In genomic region chr16:12803203-12804093, GRCh38 we compare ENCODE assay signal across 8 cellular contexts. TPM values are rescaled to one million over a fixed set of nuclear protein-coding genes. Genes with fewer than 3 reads are reported as not detected.
DNase-seq lines count a peak whose midpoint lies in the region; ATAC-seq and TF ChIP-seq lines count a peak whose summit lies in the region.

Gene CPPED1 (minus strand): TSS chr16:12803887. CDS start chr16:12803776, 111 bp downstream.

- no peaks in the 10 kb centered on the region for H3K9me3 ChIP-seq in GM23248 (ENCODE audit: low read depth)

- H3K79me2 ChIP-seq in GM23248 (ENCODE audit: insufficient read depth): peaks cover 41% of the 10 kb centered on the region

- peaks cover 26% of the 10 kb centered on the region for H3F3A ChIP-seq in GM23248 (ENCODE audit: insufficient read depth)

- H4K20me1 ChIP-seq in GM23248 (ENCODE audit: insufficient read depth): no peaks in the 10 kb centered on the region

- H3K4me3 ChIP-seq in GM23248 (peak within 1 kb of the TSS; percentile 99), fibroblast of villous mesenchyme (ENCODE audit: low read depth, low read length) (peak within 1 kb of the TSS; percentile 72)

- WGBS in GM23248 (ENCODE audit: low coverage in 1 of 2, low lambda C conversion rate in 2 of 2, missing lambda C conversion rate in 2 of 2), 2 experiments: 3 to 5% methylated on average over 45 to 47 of the region's 56 CpGs

- H3K9ac ChIP-seq in GM23248: peak within 1 kb of the TSS; percentile 86

- peaks cover 18% of the 10 kb centered on the region for H3K4me1 Mint-ChIP-seq in neural crest cell
- peaks cover 51% of the 10 kb centered on the region for H3K4me1 Mint-ChIP-seq in stimulated activated naive CD8-positive, alpha-beta T cell treated with anti-CD3 and anti-CD28 coated beads, Interleukin-15, amount 100 ng/mL, for 72 hours

- peaks cover 26% of the 10 kb centered on the region for H3K4me1 ChIP-seq in GM23248 (ENCODE audit: insufficient read depth)

- H3K9me2 ChIP-seq in GM23248 (ENCODE audit: insufficient read depth): no peaks in the 10 kb centered on the region

- in situ Hi-C loops in GM23248 (cut with MboI): loop anchor here (10.0 to 25.0 kb wide), 3 partner anchors 229 to 709 kb away; no protein-coding TSS in a partner anchor

- no peaks in the 10 kb centered on the region for H3K36me3 ChIP-seq in GM23248 (ENCODE audit: low read depth)

- no peaks in the 10 kb centered on the region for H3K27me3 ChIP-seq in GM23248 (replicated peaks; ENCODE audit: insufficient read depth)

- TF ChIP-seq CTCF in fibroblast of villous mesenchyme (IDR thresholded peaks at IDR 0.05; ENCODE audit: insufficient read depth, low read depth, low read length) (no peak), neural crest cell (conservative IDR thresholded peaks at IDR 0.05) (no peak)

- peak within 1 kb of the TSS; percentile 91 for H3K4me3 Mint-ChIP-seq in neural crest cell
- peak within 1 kb of the TSS; percentile 94 to 95 for H3K4me3 Mint-ChIP-seq in stimulated activated naive CD8-positive, alpha-beta T cell treated with anti-CD3 and anti-CD28 coated beads, Interleukin-15, amount 100 ng/mL, for 72 hours

- no peaks in the 10 kb centered on the region for H3K36me3 Mint-ChIP-seq in neural crest cell (ENCODE audit: low read depth)

- DNase-seq in EH (ENCODE audit: low read depth) (peak; percentile 92), GM23248 (peak; percentile 98), LHCN-M2 (ENCODE audit: low read depth) (peak; percentile 93), SIG-M5 (lab: John Stamatoyannopoulos, UW) (peak; percentile 23), activated gamma-delta T cell treated with Interleukin-2 at 50 U/mL for 16 hours (peak; percentile 84), fibroblast of villous mesenchyme (ENCODE audit: low read depth) (peak; percentile 93), neural crest cell (ENCODE audit: low read depth, low spot score) (peak; percentile 77)
- DNase-seq in stimulated activated naive CD8-positive, alpha-beta T cell treated with anti-CD3 and anti-CD28 coated beads, Interleukin-15, amount 100 ng/mL, for 72 hours: peak; percentile 97 to 98

- peak within 1 kb of the TSS; percentile 85 for H3K4me2 ChIP-seq in GM23248 (ENCODE audit: unreplicated experiment)

- peak within 1 kb of the TSS; percentile 93 for H3K27ac ChIP-seq in GM23248

- H3K27ac Mint-ChIP-seq in neural crest cell (ENCODE audit: unreplicated experiment): peak within 1 kb of the TSS; percentile 39
- peak within 1 kb of the TSS; percentile 96 to 97 for H3K27ac Mint-ChIP-seq in stimulated activated naive CD8-positive, alpha-beta T cell treated with anti-CD3 and anti-CD28 coated beads, Interleukin-15, amount 100 ng/mL, for 72 hours

- no peaks in the 10 kb centered on the region for H3K27me3 Mint-ChIP-seq in neural crest cell (ENCODE audit: low read depth)
- H3K27me3 Mint-ChIP-seq in stimulated activated naive CD8-positive, alpha-beta T cell treated with anti-CD3 and anti-CD28 coated beads, Interleukin-15, amount 100 ng/mL, for 72 hours: no peaks in the 10 kb centered on the region

- peak; percentile 97 for ATAC-seq in stimulated activated naive CD8-positive, alpha-beta T cell treated with anti-CD3 and anti-CD28 coated beads, Interleukin-15, amount 100 ng/mL, for 72 hours

- H2AFZ ChIP-seq in GM23248: peak within 1 kb of the TSS; percentile 91

- no peaks in the 10 kb centered on the region for H3K9me3 Mint-ChIP-seq in neural crest cell
- H3K9me3 Mint-ChIP-seq in stimulated activated naive CD8-positive, alpha-beta T cell treated with anti-CD3 and anti-CD28 coated beads, Interleukin-15, amount 100 ng/mL, for 72 hours: no peaks in the 10 kb centered on the region

RNA-seq across cellular contexts. Expression of gene CPPED1, which starts in this region (rescaled TPM):
- 11.7 and 38.4 TPM in 2 replicates for total RNA-seq in GM23248 (2014; rRNA removed; shearing (Covaris generic))
- polyA plus RNA-seq in GM23248 (2016; fragmentation: Nextera tagmentation; extraction: Ambion mirVana): 39.1 TPM in 2 replicates
- total RNA-seq in LHCN-M2 (2014; rRNA removed) (20.7 and 27.5 TPM in 2 replicates), fibroblast of villous mesenchyme (13.8 and 14.5 TPM in 2 replicates), neural crest cell (6.9 and 7.6 TPM in 2 replicates)
- 37.5 TPM for polyA plus RNA-seq in LHCN-M2 (2012)

Comparison
In these comparisons a context has a peak if more than half of its experiments do, and no peak if none do; other contexts are left out.
1. Peak in every context shown above with its lines: DNase-seq, ATAC-seq, H3K4me3 ChIP-seq and H3K27ac ChIP-seq.
2. DNase-seq: peak in every context shown above with its lines; median percentile 98 in GM23248; 98 in stimulated activated naive CD8-positive, alpha-beta T cell treated with anti-CD3 and anti-CD28 coated beads, Interleukin-15, amount 100 ng/mL, for 72 hours; 93 in LHCN-M2; 93 in fibroblast of villous mesenchyme; 92 in EH; 84 in activated gamma-delta T cell treated with Interleukin-2 at 50 U/mL for 16 hours; 77 in neural crest cell; 23 in SIG-M5.